In the genomic region with DNA sequence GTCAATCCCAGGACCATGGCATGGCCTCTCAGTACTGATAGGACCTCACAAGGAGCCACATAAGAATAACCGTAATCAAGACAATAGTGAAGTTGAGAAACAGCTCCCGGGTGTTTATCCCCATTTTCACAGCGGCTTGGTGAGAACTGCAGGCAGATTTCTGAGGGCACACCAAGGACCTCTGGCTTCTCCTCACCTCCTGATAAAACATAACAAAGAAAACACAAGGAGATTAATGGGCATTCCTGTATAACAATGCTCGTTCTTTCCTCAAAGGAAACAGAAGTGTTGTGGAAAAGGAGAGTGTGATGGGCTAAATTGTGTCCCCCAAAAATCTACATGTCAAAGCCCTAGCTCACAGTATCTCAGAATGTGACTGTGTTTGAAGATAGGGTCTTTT, we compare ENCODE assay signal across 1 cellular context.
TF ChIP-seq lines count a peak whose summit lies in the region.

No MANE protein-coding gene starts in this region.

TF ChIP-seq in H1, 55 proteins besides CTCF, POLR2A, EP300 and RAD21:
- TF ChIP-seq CHD7 (IDR thresholded peaks at IDR 0.05; ENCODE audit: insufficient replicate concordance, low read length) = peak; percentile 51
- TF ChIP-seq ASH2L (IDR thresholded peaks at IDR 0.05; ENCODE audit: low read length) = no peak
- TF ChIP-seq TCF12 (IDR thresholded peaks at IDR 0.05; ENCODE audit: low read depth, low read length) = no peak
- 0 out of 2 replicates have a peak, but pooled peaks have one; percentile 3 for TF ChIP-seq CEBPB (IDR thresholded peaks at IDR 0.05; ENCODE audit: low read depth, low read length)
- no peak for TF ChIP-seq PHF8 (conservative IDR thresholded peaks at IDR 0.05; ENCODE audit: low read depth, low read length)
- no peak for TF ChIP-seq JUND (IDR thresholded peaks at IDR 0.05; ENCODE audit: low read length)
- no peak for TF ChIP-seq CHD1 (IDR thresholded peaks at IDR 0.05; ENCODE audit: low read depth, low read length)
- 0 out of 2 replicates have a peak, but pooled peaks have one; percentile 5 for TF ChIP-seq POU5F1 (IDR thresholded peaks at IDR 0.05; ENCODE audit: low read depth, low read length)
- no peak for TF ChIP-seq SUZ12 (IDR thresholded peaks at IDR 0.05; ENCODE audit: low read length)
